Comparison of ENCODE assay signal across 8 cellular contexts in the genomic region with DNA sequence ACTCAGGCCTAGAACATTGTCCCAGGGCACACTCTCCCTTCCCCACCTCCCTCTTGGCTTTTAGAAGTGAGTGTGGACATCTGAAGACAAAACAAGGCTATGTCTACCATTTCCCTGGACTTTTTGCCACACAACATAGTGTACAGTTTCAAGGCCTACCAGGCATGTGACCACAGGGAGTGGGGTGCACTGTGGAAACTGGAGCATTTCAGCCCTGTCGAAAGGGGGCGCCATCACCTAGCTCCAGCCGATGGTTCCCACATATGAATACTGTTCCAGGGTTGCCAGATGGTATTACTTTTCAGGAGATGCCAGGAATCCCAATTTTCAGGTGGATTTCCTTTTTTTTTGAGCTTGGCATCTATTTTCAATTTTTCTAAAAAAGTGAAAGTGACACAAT.
DNase-seq lines count a peak whose midpoint lies in the region; ATAC-seq, FAIRE-seq and TF ChIP-seq lines count a peak whose summit lies in the region.

No MANE protein-coding gene starts in this region.

- no peak overlapping the region for H3K9ac ChIP-seq in OCI-LY1 (ENCODE audit: low read length)
- H3K9ac ChIP-seq in endothelial cell of umbilical vein (replicated peaks; ENCODE audit: extremely low read depth, insufficient read depth, low read length), result no peak overlapping the region

- H4K20me1 ChIP-seq in OCI-LY1 (ENCODE audit: insufficient read depth, low read length), result no peaks in the 10 kb centered on the region
- H4K20me1 ChIP-seq in endothelial cell of umbilical vein (replicated peaks; ENCODE audit: control insufficient read depth, extremely low read depth, insufficient read depth, low read length), result no peaks in the 10 kb centered on the region

- H3K27me3 ChIP-seq in GM06990 (replicated peaks; ENCODE audit: control insufficient read depth, insufficient read depth, low read length) (no peaks in the 10 kb centered on the region), OCI-LY1 (ENCODE audit: insufficient read depth, low read length) (no peaks in the 10 kb centered on the region), endothelial cell of umbilical vein (ENCODE audit: control insufficient read depth in 2 of 2, insufficient read depth in 2 of 2, low read length in 2 of 2) (no peaks in the 10 kb centered on the region)

- H3K9me3 ChIP-seq in OCI-LY1 (ENCODE audit: low read length) (no peaks in the 10 kb centered on the region), endothelial cell of umbilical vein (replicated peaks; ENCODE audit: control insufficient read depth, insufficient read depth, low read length) (no peaks in the 10 kb centered on the region)

- H2AFZ ChIP-seq in OCI-LY1 (ENCODE audit: low read length), result no peak overlapping the region
- H2AFZ ChIP-seq in endothelial cell of umbilical vein (ENCODE audit: low read depth, low read length), result no peak overlapping the region

- no peaks in the 10 kb centered on the region for H3K9me1 ChIP-seq in endothelial cell of umbilical vein (replicated peaks; ENCODE audit: control insufficient read depth, extremely low read depth, insufficient read depth, low read length)

- H3K36me3 ChIP-seq in GM06990 (ENCODE audit: control insufficient read depth, insufficient read depth, low read length) (no peaks in the 10 kb centered on the region), OCI-LY1 (ENCODE audit: insufficient read depth, low read length) (no peaks in the 10 kb centered on the region), endothelial cell of umbilical vein (ENCODE audit: control insufficient read depth in 2 of 2, extremely low read depth in 1 of 2, insufficient read depth in 2 of 2, low read length in 2 of 2) (no peaks in the 10 kb centered on the region)

- dilution Hi-C loops in endothelial cell of umbilical vein (cut with MboI; ENCODE audit: extremely low pct_ligation_motif_present, low sequenced_read_pairs), result no loop called here

- no peaks in the 10 kb centered on the region for H3K9me2 ChIP-seq in OCI-LY1 (ENCODE audit: low read depth, low read length)

- CTCF ChIA-PET in endothelial cell of umbilical vein (lab: Charles Lee), result interaction anchor here (0.8 to 3.9 kb wide), 18 partner anchors 8 to 386 kb away, joined by 3 to 33 read pairs (median 4); no protein-coding TSS in a partner anchor

- H3K27ac ChIP-seq in OCI-LY1 (ENCODE audit: low read depth, low read length, poor library complexity, severe bottlenecking) (no peak overlapping the region), endothelial cell of umbilical vein (ENCODE audit: insufficient read depth, low read depth, low read length) (no peak overlapping the region)

- no peaks in the 10 kb centered on the region for H3F3A ChIP-seq in OCI-LY1 (ENCODE audit: insufficient read depth, low read length)

- H3K79me2 ChIP-seq in OCI-LY1 (ENCODE audit: insufficient read depth, low read length) (no peaks in the 10 kb centered on the region), endothelial cell of umbilical vein (ENCODE audit: control insufficient read depth, insufficient read depth, low read length) (no peaks in the 10 kb centered on the region)

- ATAC-seq in GM21526 (IDR thresholded peaks at IDR 0.05; ENCODE audit: low FRiP score, unreplicated experiment), result no peak

- H3K4me1 ChIP-seq in OCI-LY1 (ENCODE audit: insufficient read depth, low read length, severe bottlenecking) (no peaks in the 10 kb centered on the region), endothelial cell of umbilical vein (ENCODE audit: control insufficient read depth, extremely low read depth, insufficient read depth, low read length) (no peaks in the 10 kb centered on the region)

- intact Hi-C loops in endothelial cell of umbilical vein (cut with micrococcal nuclease), result loop anchor here (1.0 to 5.0 kb wide), 3 partner anchors 48 to 378 kb away; no protein-coding TSS in a partner anchor

- H3K4me2 ChIP-seq in OCI-LY1 (ENCODE audit: low read length), result no peak overlapping the region
- H3K4me2 ChIP-seq in endothelial cell of umbilical vein (ENCODE audit: insufficient read depth, low read length), result no peak overlapping the region

- no TSS peak for BruUV-seq in endothelial cell of umbilical vein (replicated peaks; lab: Mats Ljungman, UMichigan)

- peak; percentile 35 for DNase-seq in 8988T
- no peak for DNase-seq in GM06990 (ENCODE audit: extremely low read depth, insufficient read length)
- DNase-seq in endothelial cell of umbilical vein (ENCODE audit: low read depth, low spot score), result peak; percentile 28
- peak; percentile 43 for DNase-seq in pons (ENCODE audit: low spot score)
- no peak for DNase-seq in T1000 (lab: John Stamatoyannopoulos, UW)
- no peak for DNase-seq in retina

- POLR2A ChIA-PET in endothelial cell of umbilical vein (lab: Charles Lee), result no interaction called here

- H3K4me3 ChIP-seq in GM06990 (replicated peaks; ENCODE audit: low read depth, low read length), result no peak overlapping the region
- H3K4me3 ChIP-seq in OCI-LY1 (ENCODE audit: low read depth, low read length, poor library complexity, severe bottlenecking), result no peak overlapping the region
- no peak overlapping the region for H3K4me3 ChIP-seq in endothelial cell of umbilical vein (replicated peaks in 1 of 3; ENCODE audit: insufficient read depth in 1 of 3, low read depth in 1 of 3, low read length in 3 of 3)

- peak; percentile 70 for TF ChIP-seq CTCF in GM06990 (IDR thresholded peaks at IDR 0.05; ENCODE audit: insufficient read depth, low read length, poor library complexity, severe bottlenecking)
- peak; percentile 74 for TF ChIP-seq CTCF in OCI-LY1 (IDR thresholded peaks at IDR 0.05; ENCODE audit: low read length)
- peak; percentile 65 to 71 for TF ChIP-seq CTCF in endothelial cell of umbilical vein (IDR thresholded peaks at IDR 0.05; ENCODE audit: extremely low read depth in 1 of 2, insufficient read depth in 1 of 2, low read depth in 1 of 2, low read length in 2 of 2)

- no peak for TF ChIP-seq POLR2A in endothelial cell of umbilical vein (IDR thresholded peaks at IDR 0.05; ENCODE audit: low read depth, low read length)

- FAIRE-seq in endothelial cell of umbilical vein (lab: Jason Lieb, UNC), result peak; percentile 79

TF ChIP-seq in endothelial cell of umbilical vein, 7 proteins besides CTCF, POLR2A, EP300 and RAD21:
- no peak for TF ChIP-seq GATA2 (IDR thresholded peaks at IDR 0.05; ENCODE audit: insufficient read depth, insufficient read length, low read depth, low read length)
- no peak for TF ChIP-seq FOS (IDR thresholded peaks at IDR 0.05; ENCODE audit: borderline replicate concordance, insufficient read depth, low read length)

Comparison
In these comparisons a context has a peak if more than half of its experiments do, and no peak if none do; other contexts are left out.
1. DNase-seq: peak in 8988T (single experiment), endothelial cell of umbilical vein (single experiment) and pons (single experiment); none in GM06990 (single experiment), T1000 (single experiment) and retina (single experiment).
2. Peak in every context shown above with its lines, with median percentiles within 50 percentile points of each other: CTCF ChIP-seq.